1 cellular context compared by ENCODE assay signal in genomic region chr13:99558570-99559180, GRCh38.
A peak's percentile ranks its signal among the peaks of the same experiment; 100 is the strongest.
TF ChIP-seq lines count a peak whose summit lies in the region.

No MANE protein-coding gene starts in this region.

TF ChIP-seq in HepG2, 621 proteins besides CTCF, POLR2A, EP300 and RAD21 (continued from another document and continues in another):
- peak; percentile 61; the same call in 1 of the 2 replicates for TF ChIP-seq AHDC1 (CRISPR knock-in tag; IDR thresholded peaks at IDR 0.05; ENCODE audit: borderline replicate concordance)
- TF ChIP-seq MTERF4 (CRISPR knock-in tag; IDR thresholded peaks at IDR 0.05), result no peak
- TF ChIP-seq CHD4 (IDR thresholded peaks at IDR 0.05; ENCODE audit: borderline replicate concordance, low read length), result peak; percentile 46; the same call in 1 of the 2 replicates
- TF ChIP-seq SAP130 (CRISPR knock-in tag; IDR thresholded peaks at IDR 0.05; ENCODE audit: low read depth), result peak; percentile 32; the same call in 1 of the 2 replicates
- TF ChIP-seq ISL2 (CRISPR knock-in tag; IDR thresholded peaks at IDR 0.05), result peak; percentile 43; the same call in 1 of the 2 replicates
- TF ChIP-seq SOX13 (IDR thresholded peaks at IDR 0.05), result no peak
- TF ChIP-seq SOX13 (CRISPR knock-in tag; conservative IDR thresholded peaks at IDR 0.05 in 1 of 2, IDR thresholded peaks at IDR 0.05 in 1 of 2), result peak in 1 of 2 experiments; percentile 53; a peak in 1 of 4 replicates
- no peak for TF ChIP-seq ZNF737 (CRISPR knock-in tag; IDR thresholded peaks at IDR 0.05; ENCODE audit: borderline replicate concordance)
- TF ChIP-seq HDAC1 (CRISPR knock-in tag; IDR thresholded peaks at IDR 0.05), result no peak
- TF ChIP-seq ZNF776 (CRISPR knock-in tag; IDR thresholded peaks at IDR 0.05), result no peak
- TF ChIP-seq ZBTB42 (CRISPR knock-in tag; IDR thresholded peaks at IDR 0.05), result no peak
- TF ChIP-seq ZNF274 (CRISPR knock-in tag; IDR thresholded peaks at IDR 0.05), result no peak
- TF ChIP-seq PAXIP1 (CRISPR knock-in tag; conservative IDR thresholded peaks at IDR 0.05), result peak; percentile 76
- no peak for TF ChIP-seq HNRNPH1 (optimal IDR thresholded peaks at IDR 0.05; ENCODE audit: low read depth, low read length)
- TF ChIP-seq SALL1 (CRISPR knock-in tag; IDR thresholded peaks at IDR 0.05), result no peak
- TF ChIP-seq DMTF1 (CRISPR knock-in tag; IDR thresholded peaks at IDR 0.05), result no peak
- TF ChIP-seq NR2F2 (IDR thresholded peaks at IDR 0.05; ENCODE audit: borderline replicate concordance, low read depth), result 0 out of 2 replicates have a peak, but pooled peaks have one; percentile 40
- peak; percentile 49; the same call in 1 of the 2 replicates for TF ChIP-seq FOXA1 (IDR thresholded peaks at IDR 0.05)
- TF ChIP-seq FOXA1 (CRISPR knock-in tag; IDR thresholded peaks at IDR 0.05), result peak; percentile 58; the same call in 1 of the 2 replicates
- no peak for TF ChIP-seq SKI (IDR thresholded peaks at IDR 0.05; ENCODE audit: partially characterized antibody)
- no peak for TF ChIP-seq ZNF703 (CRISPR knock-in tag; IDR thresholded peaks at IDR 0.05; ENCODE audit: borderline replicate concordance)
- TF ChIP-seq NR2F6 (IDR thresholded peaks at IDR 0.05), result peak; percentile 51; the same call in 1 of the 2 replicates
- 0 out of 2 replicates have a peak, but pooled peaks have one; percentile 13 for TF ChIP-seq NR2F6 (CRISPR knock-in tag; IDR thresholded peaks at IDR 0.05)
- peak; percentile 43; the same call in 1 of the 2 replicates for TF ChIP-seq HHEX (CRISPR knock-in tag; IDR thresholded peaks at IDR 0.05)
- TF ChIP-seq CEBPZ (IDR thresholded peaks at IDR 0.05; ENCODE audit: low read length), result no peak
- no peak for TF ChIP-seq ZBTB39 (CRISPR knock-in tag; IDR thresholded peaks at IDR 0.05)
- no peak for TF ChIP-seq CSRNP1 (CRISPR knock-in tag; IDR thresholded peaks at IDR 0.05)
- peak; percentile 65 for TF ChIP-seq RERE (CRISPR knock-in tag; IDR thresholded peaks at IDR 0.05; ENCODE audit: low read depth)
